ENCODE assay signal across 12 cellular contexts in genomic region chr2:102049756-102050443, GRCh38. TPM values are rescaled to one million over a fixed set of nuclear protein-coding genes. Genes with fewer than 3 reads are reported as not detected.
DNase-seq lines count a peak whose midpoint lies in the region; ATAC-seq and TF ChIP-seq lines count a peak whose summit lies in the region.
"Had no signal": no experiment of that assay in that cellular context is flagged by ENCODE, and none has a peak within 500 bp of the region (broad histone marks: within the 10 kb centered on the region; RNA-seq: fewer than 3 reads in every experiment).

No MANE protein-coding gene starts in this region.

- H3K27me3 ChIP-seq in H9 (ENCODE audit: insufficient read depth, low read length), result no peaks in the 10 kb centered on the region; the same call in 1 of the 2 replicates
- H3K27me3 ChIP-seq in liver (ENCODE audit: control insufficient read depth in 4 of 4, insufficient read depth in 4 of 4, low read length in 3 of 4), result no peaks in the 10 kb centered on the region

- no peaks in the 10 kb centered on the region; a peak in 1 of 7 replicates for H3K36me3 Mint-ChIP-seq in H9 (ENCODE audit: insufficient read depth in 1 of 3, low read depth in 3 of 3)
- no peaks in the 10 kb centered on the region for H3K36me3 Mint-ChIP-seq in WTC11

- H2AK5ac ChIP-seq in H9 (ENCODE audit: insufficient read length, low read length), result no peak overlapping the region

- H2BK120ac ChIP-seq in H9 (ENCODE audit: low read depth, low read length, poor library complexity, severe bottlenecking), result no peak overlapping the region

- H3T11ph ChIP-seq in H9 (ENCODE audit: low read length), result no peak overlapping the region

- H3K14ac ChIP-seq in H9 (ENCODE audit: insufficient read depth, low read length), result no peak overlapping the region

- no peak overlapping the region for H4K8ac ChIP-seq in H9 (replicated peaks; ENCODE audit: insufficient read length, low read depth, low read length)

- no peaks in the 10 kb centered on the region; the same call in 1 of the 2 replicates for H3K27me3 Mint-ChIP-seq in H9 (ENCODE audit: low read depth)
- H3K27me3 Mint-ChIP-seq in WTC11 (ENCODE audit: low read depth), result no peaks in the 10 kb centered on the region

- no peak overlapping the region for H3K27ac Mint-ChIP-seq in H9
- H3K27ac Mint-ChIP-seq in WTC11, result no peak overlapping the region

- no peak overlapping the region for H3K4me3 Mint-ChIP-seq in H9
- H3K4me3 Mint-ChIP-seq in WTC11, result no peak overlapping the region

- H3K27ac ChIP-seq in H9 (ENCODE audit: insufficient read length, low read depth, low read length) (no peak overlapping the region), liver (ENCODE audit: low read depth in 1 of 2, low read length in 2 of 2) (peak overlapping the region; percentile 85), skin epidermis (peak overlapping the region in 18 of 21 experiments; percentile 2 to 82 (median 58))

- H2BK12ac ChIP-seq in H9 (ENCODE audit: insufficient read length, low read depth, low read length), result no peak overlapping the region

- H3K18ac ChIP-seq in H9 (ENCODE audit: insufficient read length, low read depth, low read length), result peak overlapping the region; percentile 42

- no peak overlapping the region for H3K9ac ChIP-seq in H9 (ENCODE audit: extremely low read depth, insufficient read length, low read length)
- peak overlapping the region in 1 of 2 donors; percentile 79 for H3K9ac ChIP-seq in liver (ENCODE audit: low read depth in 1 of 2, low read length in 2 of 2)

- no peak overlapping the region for H2BK20ac ChIP-seq in H9 (ENCODE audit: low read depth, low read length, poor library complexity, severe bottlenecking)

- no peak overlapping the region for H2BK5ac ChIP-seq in H9 (ENCODE audit: insufficient read length, low read length)

- H3K79me1 ChIP-seq in H9 (ENCODE audit: insufficient read depth, low read depth, low read length, poor library complexity, severe bottlenecking), result no peaks in the 10 kb centered on the region

- H4K5ac ChIP-seq in H9 (ENCODE audit: insufficient read length, low read depth, low read length), result no peak overlapping the region

- no peaks in the 10 kb centered on the region for H3K23me2 ChIP-seq in H9 (ENCODE audit: insufficient read length, low read depth, low read length, poor library complexity, severe bottlenecking)

- H3K36me3 ChIP-seq in liver (ENCODE audit: control insufficient read depth in 4 of 4, insufficient read depth in 3 of 4, low read depth in 1 of 4, low read length in 3 of 4), result no peaks in the 10 kb centered on the region

- H3K9me3 Mint-ChIP-seq in H9 (peaks cover 2 to 4% of the 10 kb centered on the region in 2 experiments; a peak in 2 of 5 replicates), WTC11 (peaks cover 8% of the 10 kb centered on the region)

- no peaks in the 10 kb centered on the region for H3K79me2 ChIP-seq in H9 (ENCODE audit: insufficient read depth, low read length)

- DNase-seq in H9, result no peak
- DNase-seq in dedifferentiated amniotic fluid mesenchymal stem cell (ENCODE audit: extremely low spot score), result peak; percentile 41
- DNase-seq in NCI-H2227 (lab: John Stamatoyannopoulos, UW; ENCODE audit: unreplicated experiment), result no peak
- no peak for DNase-seq in stimulated activated CD4-positive, alpha-beta T cell treated with anti-CD3 and anti-CD28 coated beads, Interleukin-1b, Interleukin-23, amount 100 ng/mL, for 48 hours
- DNase-seq in WTC11 (ENCODE audit: low spot score), result no peak
- DNase-seq in SHP77 (lab: John Stamatoyannopoulos, UW), result no peak
- DNase-seq: activated CD4-positive, alpha-beta T cell treated with anti-CD3 and anti-CD28 coated beads for 4 hours; NCI-H1436 had no signal

- CTCF ChIA-PET in WTC11 (lab: Charles Lee), result no interaction called here

- POLR2A ChIA-PET in WTC11 (lab: Charles Lee), result no interaction called here

- no peak overlapping the region for H3K4ac ChIP-seq in H9 (ENCODE audit: low read depth, low read length)

- H4K91ac ChIP-seq in H9 (ENCODE audit: insufficient read length, low read depth, low read length), result no peak overlapping the region

- no peak overlapping the region for H2AFZ ChIP-seq in H9 (ENCODE audit: low read length)

- H3K56ac ChIP-seq in H9 (ENCODE audit: insufficient read length, low read depth, low read length), result no peak overlapping the region

- H2BK15ac ChIP-seq in H9 (ENCODE audit: low read depth, low read length), result no peak overlapping the region

- no CpG with 5 or more reads among the region's 10 CpGs for WGBS in H9 (ENCODE audit: extremely low coverage, insufficient read length, low lambda C conversion rate)
- 19% methylated on average over 10 of the region's 10 CpGs for WGBS in liver

- H3K4me2 ChIP-seq in H9 (ENCODE audit: insufficient read depth, insufficient read length, low read length), result no peak overlapping the region

- H3K9me3 ChIP-seq in H9 (ENCODE audit: control insufficient read depth, low read depth, low read length) (no peaks in the 10 kb centered on the region), liver (ENCODE audit: control insufficient read depth in 4 of 4, low read length in 3 of 4) (no peaks in the 10 kb centered on the region)

- no peak for ATAC-seq in WTC11

- H3K4me1 Mint-ChIP-seq in H9 (peaks cover 0 to 11% of the 10 kb centered on the region in 2 experiments; a peak in 3 of 4 replicates), WTC11 (0 out of 2 replicates have a peak, but pooled peaks cover 3% of the 10 kb centered on the region)

- TF ChIP-seq CTCF in H9 (conservative IDR thresholded peaks at IDR 0.05), result no peak
- no peak for TF ChIP-seq CTCF in liver (IDR thresholded peaks at IDR 0.05; ENCODE audit: low read depth, low read length, missing input control)
- TF ChIP-seq CTCF in WTC11 (IDR thresholded peaks at IDR 0.05), result no peak

- no peaks in the 10 kb centered on the region for H4K20me1 ChIP-seq in H9 (ENCODE audit: control insufficient read depth, insufficient read depth, insufficient read length)

- H3K4me3 ChIP-seq in liver (ENCODE audit: low read depth in 1 of 3, low read length in 3 of 3) (peak overlapping the region in 1 of 3 donors; percentile 9), skin epidermis (no peak overlapping the region)

- TF ChIP-seq RAD21 in liver (IDR thresholded peaks at IDR 0.05), result peak; percentile 59 to 64

- H3K4me1 ChIP-seq in H9 (ENCODE audit: insufficient read depth, low read length) (no peaks in the 10 kb centered on the region; the same call in 1 of the 2 replicates), liver (ENCODE audit: control insufficient read depth in 4 of 4, insufficient read depth in 4 of 4, low read length in 3 of 4) (peaks cover 4 to 32% (median 18%) of the 10 kb centered on the region in 4 donors)

- no peak overlapping the region for H3K23ac ChIP-seq in H9 (ENCODE audit: insufficient read length, low read depth, low read length)

TF ChIP-seq in liver, 16 proteins besides CTCF, POLR2A, EP300 and RAD21 (continues in another document):
- TF ChIP-seq EGR1 (IDR thresholded peaks at IDR 0.05; ENCODE audit: low read depth in 2 of 2) (peak; percentile 76 to 87), RXRA (IDR thresholded peaks at IDR 0.05) (peak; percentile 86 to 96), HNF4G (IDR thresholded peaks at IDR 0.05) (peak; percentile 80), YY1 (IDR thresholded peaks at IDR 0.05) (peak; percentile 95), FOXA1 (IDR thresholded peaks at IDR 0.05) (peak; percentile 19)

TF ChIP-seq in WTC11, 78 proteins besides CTCF, POLR2A, EP300 and RAD21:
- TF ChIP-seq NR1H2 (CRISPR knock-in tag; IDR thresholded peaks at IDR 0.05), result no peak
- no peak for TF ChIP-seq ZNF281 (CRISPR knock-in tag; IDR thresholded peaks at IDR 0.05)

RNA-seq across cellular contexts. Expression of gene IL1R2, which starts 58.1 kb away (rescaled TPM):
- total RNA-seq in H9 (2021) (not detected in 2 replicates), liver (10 to 100 TPM in 1 of 2 donors, 1 to 10 TPM in 1; 3.7 to 28.2 TPM), WTC11 (2021) (0.22 TPM in 1 of 3 replicates, not detected in the others)
- 10 to 100 TPM in 1 of 2 donors, 1 to 10 TPM in 1; 4.4 to 10.1 TPM for polyA plus RNA-seq in liver
- total RNA-seq: glomerular endothelial cell had no signal
- polyA plus RNA-seq: neural cell had no signal
